Comparison of ENCODE assay signal across 2 cellular contexts in the genomic region with DNA sequence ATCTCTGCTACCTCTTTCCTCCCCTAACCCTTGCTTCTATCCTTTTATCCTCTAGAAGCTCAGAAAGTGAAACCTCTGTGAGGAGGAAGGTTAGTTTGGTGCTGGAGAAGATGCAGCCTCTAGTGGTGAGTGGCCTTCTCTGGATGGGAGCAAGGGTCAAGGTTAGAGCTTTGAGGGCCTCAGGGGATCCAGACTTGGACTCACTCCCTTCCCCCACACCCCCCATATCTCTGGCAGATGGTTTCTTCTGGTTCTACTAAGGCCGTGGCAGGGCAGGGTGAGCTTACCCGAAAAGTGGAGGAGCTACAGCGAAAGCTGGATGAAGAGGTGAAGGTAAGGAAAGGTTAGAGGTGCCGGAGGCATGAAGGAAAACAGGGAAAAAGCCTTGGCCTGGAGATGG.
TF ChIP-seq lines count a peak whose summit lies in the region.

No MANE protein-coding gene starts in this region.

TF ChIP-seq in SK-N-SH treated with all-trans-retinoic acid at 6 μM for 48 hours, 23 proteins besides CTCF, POLR2A, EP300 and RAD21 (continued from another document):
- TF ChIP-seq, protein P1, sequence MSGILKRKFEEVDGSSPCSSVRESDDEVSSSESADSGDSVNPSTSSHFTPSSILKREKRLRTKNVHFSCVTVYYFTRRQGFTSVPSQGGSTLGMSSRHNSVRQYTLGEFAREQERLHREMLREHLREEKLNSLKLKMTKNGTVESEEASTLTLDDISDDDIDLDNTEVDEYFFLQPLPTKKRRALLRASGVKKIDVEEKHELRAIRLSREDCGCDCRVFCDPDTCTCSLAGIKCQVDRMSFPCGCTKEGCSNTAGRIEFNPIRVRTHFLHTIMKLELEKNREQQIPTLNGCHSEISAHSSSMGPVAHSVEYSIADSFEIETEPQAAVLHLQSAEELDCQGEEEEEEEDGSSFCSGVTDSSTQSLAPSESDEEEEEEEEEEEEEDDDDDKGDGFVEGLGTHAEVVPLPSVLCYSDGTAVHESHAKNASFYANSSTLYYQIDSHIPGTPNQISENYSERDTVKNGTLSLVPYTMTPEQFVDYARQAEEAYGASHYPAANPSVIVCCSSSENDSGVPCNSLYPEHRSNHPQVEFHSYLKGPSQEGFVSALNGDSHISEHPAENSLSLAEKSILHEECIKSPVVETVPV (CRISPR knock-in tag; IDR thresholded peaks at IDR 0.05), result no peak
- TF ChIP-seq RARB (CRISPR knock-in tag; IDR thresholded peaks at IDR 0.05) (no peak), ZFP3 (CRISPR knock-in tag; IDR thresholded peaks at IDR 0.05) (no peak), ZNF8 (CRISPR knock-in tag; IDR thresholded peaks at IDR 0.05) (no peak), BACH2 (CRISPR knock-in tag; IDR thresholded peaks at IDR 0.05; ENCODE audit: borderline replicate concordance) (no peak), GLIS3 (CRISPR knock-in tag; IDR thresholded peaks at IDR 0.05) (no peak), SNAI2 (CRISPR knock-in tag; IDR thresholded peaks at IDR 0.05) (no peak), ESRRG (CRISPR knock-in tag; IDR thresholded peaks at IDR 0.05) (no peak)
- TF ChIP-seq, protein P2, sequence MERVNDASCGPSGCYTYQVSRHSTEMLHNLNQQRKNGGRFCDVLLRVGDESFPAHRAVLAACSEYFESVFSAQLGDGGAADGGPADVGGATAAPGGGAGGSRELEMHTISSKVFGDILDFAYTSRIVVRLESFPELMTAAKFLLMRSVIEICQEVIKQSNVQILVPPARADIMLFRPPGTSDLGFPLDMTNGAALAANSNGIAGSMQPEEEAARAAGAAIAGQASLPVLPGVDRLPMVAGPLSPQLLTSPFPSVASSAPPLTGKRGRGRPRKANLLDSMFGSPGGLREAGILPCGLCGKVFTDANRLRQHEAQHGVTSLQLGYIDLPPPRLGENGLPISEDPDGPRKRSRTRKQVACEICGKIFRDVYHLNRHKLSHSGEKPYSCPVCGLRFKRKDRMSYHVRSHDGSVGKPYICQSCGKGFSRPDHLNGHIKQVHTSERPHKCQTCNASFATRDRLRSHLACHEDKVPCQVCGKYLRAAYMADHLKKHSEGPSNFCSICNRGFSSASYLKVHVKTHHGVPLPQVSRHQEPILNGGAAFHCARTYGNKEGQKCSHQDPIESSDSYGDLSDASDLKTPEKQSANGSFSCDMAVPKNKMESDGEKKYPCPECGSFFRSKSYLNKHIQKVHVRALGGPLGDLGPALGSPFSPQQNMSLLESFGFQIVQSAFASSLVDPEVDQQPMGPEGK (CRISPR knock-in tag; IDR thresholded peaks at IDR 0.05; ENCODE audit: borderline replicate concordance), result no peak
- TF ChIP-seq, protein P3, sequence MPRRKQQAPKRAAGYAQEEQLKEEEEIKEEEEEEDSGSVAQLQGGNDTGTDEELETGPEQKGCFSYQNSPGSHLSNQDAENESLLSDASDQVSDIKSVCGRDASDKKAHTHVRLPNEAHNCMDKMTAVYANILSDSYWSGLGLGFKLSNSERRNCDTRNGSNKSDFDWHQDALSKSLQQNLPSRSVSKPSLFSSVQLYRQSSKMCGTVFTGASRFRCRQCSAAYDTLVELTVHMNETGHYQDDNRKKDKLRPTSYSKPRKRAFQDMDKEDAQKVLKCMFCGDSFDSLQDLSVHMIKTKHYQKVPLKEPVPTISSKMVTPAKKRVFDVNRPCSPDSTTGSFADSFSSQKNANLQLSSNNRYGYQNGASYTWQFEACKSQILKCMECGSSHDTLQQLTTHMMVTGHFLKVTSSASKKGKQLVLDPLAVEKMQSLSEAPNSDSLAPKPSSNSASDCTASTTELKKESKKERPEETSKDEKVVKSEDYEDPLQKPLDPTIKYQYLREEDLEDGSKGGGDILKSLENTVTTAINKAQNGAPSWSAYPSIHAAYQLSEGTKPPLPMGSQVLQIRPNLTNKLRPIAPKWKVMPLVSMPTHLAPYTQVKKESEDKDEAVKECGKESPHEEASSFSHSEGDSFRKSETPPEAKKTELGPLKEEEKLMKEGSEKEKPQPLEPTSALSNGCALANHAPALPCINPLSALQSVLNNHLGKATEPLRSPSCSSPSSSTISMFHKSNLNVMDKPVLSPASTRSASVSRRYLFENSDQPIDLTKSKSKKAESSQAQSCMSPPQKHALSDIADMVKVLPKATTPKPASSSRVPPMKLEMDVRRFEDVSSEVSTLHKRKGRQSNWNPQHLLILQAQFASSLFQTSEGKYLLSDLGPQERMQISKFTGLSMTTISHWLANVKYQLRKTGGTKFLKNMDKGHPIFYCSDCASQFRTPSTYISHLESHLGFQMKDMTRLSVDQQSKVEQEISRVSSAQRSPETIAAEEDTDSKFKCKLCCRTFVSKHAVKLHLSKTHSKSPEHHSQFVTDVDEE (CRISPR knock-in tag; IDR thresholded peaks at IDR 0.05), result no peak
TF ChIP-seq in SK-N-SH treated with all-trans-retinoic acid at 6 μM for 48 hours: peak in this region for 0.

TF ChIP-seq in SK-N-SH, 30 proteins besides CTCF, POLR2A, EP300 and RAD21 (continued from another document):
- TF ChIP-seq, protein P4, sequence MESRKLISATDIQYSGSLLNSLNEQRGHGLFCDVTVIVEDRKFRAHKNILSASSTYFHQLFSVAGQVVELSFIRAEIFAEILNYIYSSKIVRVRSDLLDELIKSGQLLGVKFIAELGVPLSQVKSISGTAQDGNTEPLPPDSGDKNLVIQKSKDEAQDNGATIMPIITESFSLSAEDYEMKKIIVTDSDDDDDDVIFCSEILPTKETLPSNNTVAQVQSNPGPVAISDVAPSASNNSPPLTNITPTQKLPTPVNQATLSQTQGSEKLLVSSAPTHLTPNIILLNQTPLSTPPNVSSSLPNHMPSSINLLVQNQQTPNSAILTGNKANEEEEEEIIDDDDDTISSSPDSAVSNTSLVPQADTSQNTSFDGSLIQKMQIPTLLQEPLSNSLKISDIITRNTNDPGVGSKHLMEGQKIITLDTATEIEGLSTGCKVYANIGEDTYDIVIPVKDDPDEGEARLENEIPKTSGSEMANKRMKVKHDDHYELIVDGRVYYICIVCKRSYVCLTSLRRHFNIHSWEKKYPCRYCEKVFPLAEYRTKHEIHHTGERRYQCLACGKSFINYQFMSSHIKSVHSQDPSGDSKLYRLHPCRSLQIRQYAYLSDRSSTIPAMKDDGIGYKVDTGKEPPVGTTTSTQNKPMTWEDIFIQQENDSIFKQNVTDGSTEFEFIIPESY (IDR thresholded peaks at IDR 0.05; ENCODE audit: borderline replicate concordance, low read depth), result no peak
- TF ChIP-seq SMC3 (IDR thresholded peaks at IDR 0.05; ENCODE audit: low read depth, low read length) (no peak), YY1 (IDR thresholded peaks at IDR 0.05; ENCODE audit: low read depth) (no peak), POLR2AphosphoS5 (IDR thresholded peaks at IDR 0.05; ENCODE audit: low read depth, low read length) (no peak), FOXJ3 (CRISPR knock-in tag; IDR thresholded peaks at IDR 0.05) (no peak), NFIC (IDR thresholded peaks at IDR 0.05; ENCODE audit: borderline replicate concordance) (no peak), NRF1 (IDR thresholded peaks at IDR 0.05; ENCODE audit: low read depth, low read length) (no peak), GABPA (IDR thresholded peaks at IDR 0.05; ENCODE audit: low read depth) (no peak), TAF1 (IDR thresholded peaks at IDR 0.05; ENCODE audit: borderline replicate concordance, low read depth, low read length) (no peak), JUND (IDR thresholded peaks at IDR 0.05) (no peak), MEF2A (IDR thresholded peaks at IDR 0.05; ENCODE audit: borderline replicate concordance, low read depth) (no peak), TCF12 (IDR thresholded peaks at IDR 0.05) (no peak)
- TF ChIP-seq, protein P5, sequence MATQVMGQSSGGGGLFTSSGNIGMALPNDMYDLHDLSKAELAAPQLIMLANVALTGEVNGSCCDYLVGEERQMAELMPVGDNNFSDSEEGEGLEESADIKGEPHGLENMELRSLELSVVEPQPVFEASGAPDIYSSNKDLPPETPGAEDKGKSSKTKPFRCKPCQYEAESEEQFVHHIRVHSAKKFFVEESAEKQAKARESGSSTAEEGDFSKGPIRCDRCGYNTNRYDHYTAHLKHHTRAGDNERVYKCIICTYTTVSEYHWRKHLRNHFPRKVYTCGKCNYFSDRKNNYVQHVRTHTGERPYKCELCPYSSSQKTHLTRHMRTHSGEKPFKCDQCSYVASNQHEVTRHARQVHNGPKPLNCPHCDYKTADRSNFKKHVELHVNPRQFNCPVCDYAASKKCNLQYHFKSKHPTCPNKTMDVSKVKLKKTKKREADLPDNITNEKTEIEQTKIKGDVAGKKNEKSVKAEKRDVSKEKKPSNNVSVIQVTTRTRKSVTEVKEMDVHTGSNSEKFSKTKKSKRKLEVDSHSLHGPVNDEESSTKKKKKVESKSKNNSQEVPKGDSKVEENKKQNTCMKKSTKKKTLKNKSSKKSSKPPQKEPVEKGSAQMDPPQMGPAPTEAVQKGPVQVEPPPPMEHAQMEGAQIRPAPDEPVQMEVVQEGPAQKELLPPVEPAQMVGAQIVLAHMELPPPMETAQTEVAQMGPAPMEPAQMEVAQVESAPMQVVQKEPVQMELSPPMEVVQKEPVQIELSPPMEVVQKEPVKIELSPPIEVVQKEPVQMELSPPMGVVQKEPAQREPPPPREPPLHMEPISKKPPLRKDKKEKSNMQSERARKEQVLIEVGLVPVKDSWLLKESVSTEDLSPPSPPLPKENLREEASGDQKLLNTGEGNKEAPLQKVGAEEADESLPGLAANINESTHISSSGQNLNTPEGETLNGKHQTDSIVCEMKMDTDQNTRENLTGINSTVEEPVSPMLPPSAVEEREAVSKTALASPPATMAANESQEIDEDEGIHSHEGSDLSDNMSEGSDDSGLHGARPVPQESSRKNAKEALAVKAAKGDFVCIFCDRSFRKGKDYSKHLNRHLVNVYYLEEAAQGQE (IDR thresholded peaks at IDR 0.05; ENCODE audit: low read depth, low read length), result no peak
TF ChIP-seq in SK-N-SH: peak in this region for 0.
